9 cellular contexts compared by ENCODE assay signal in genomic region chr17:76408037-76408849, GRCh38. TPM values are rescaled to one million over a fixed set of nuclear protein-coding genes. Genes with fewer than 3 reads are reported as not detected.
A peak's percentile ranks its signal among the peaks of the same experiment; 100 is the strongest.
DNase-seq lines count a peak whose midpoint lies in the region; ATAC-seq and TF ChIP-seq lines count a peak whose summit lies in the region.
"Had no signal": no experiment of that assay in that cellular context is flagged by ENCODE, and none has a peak within 500 bp of the region (broad histone marks: within the 10 kb centered on the region; RNA-seq: fewer than 3 reads in every experiment).

No MANE protein-coding gene starts in this region.

- no peak overlapping the region for H3K27ac ChIP-seq in left lung

- no peaks in the 10 kb centered on the region for H3K9me3 ChIP-seq in left lung

- H3K4me1 ChIP-seq in left lung: peaks cover 0 to 12% of the 10 kb centered on the region in 2 donors

- intact Hi-C loops in left lung (cut with DNase I): no loop called here

- no peaks in the 10 kb centered on the region for H3K9me3 Mint-ChIP-seq in brain

- peaks cover 36% of the 10 kb centered on the region for H3K36me3 Mint-ChIP-seq in brain

- peak overlapping the region; percentile 18 to 80 (median 38) for H3K27ac Mint-ChIP-seq in brain

- no peak overlapping the region for H3K4me3 ChIP-seq in left lung

- peak; percentile 44 for DNase-seq in NK-92 treated with Interleukin-12 subunit alpha and Interleukin-12 subunit beta, amount 100 ng/mL, for 24 hours (lab: John Stamatoyannopoulos, UW)
- no peak for DNase-seq in NK-92 (lab: John Stamatoyannopoulos, UW; ENCODE audit: unreplicated experiment)
- DNase-seq in NCI-H2029 (lab: John Stamatoyannopoulos, UW): peak; percentile 42
- DNase-seq in UCSD-AML1 (lab: John Stamatoyannopoulos, UW; ENCODE audit: unreplicated experiment): peak; percentile 71
- DNase-seq in left lung: peak; percentile 66 to 89
- peak; percentile 39 to 54 for DNase-seq in stimulated activated CD8-positive, alpha-beta memory T cell treated with anti-CD3 and anti-CD28 coated beads, Interleukin-2, amount 100 ng/mL, for 1 hour (ENCODE audit: low read depth in 2 of 2)

- TF ChIP-seq CTCF in brain (conservative IDR thresholded peaks at IDR 0.05) (peak; percentile 72 to 84), left lung (IDR thresholded peaks at IDR 0.05) (peak; percentile 65 to 80)

- no peaks in the 10 kb centered on the region for H3K27me3 Mint-ChIP-seq in brain

- ATAC-seq in left lung: peak; percentile 80
- ATAC-seq in HG02981 (IDR thresholded peaks at IDR 0.05; ENCODE audit: unreplicated experiment): no peak

- no peaks in the 10 kb centered on the region for H3K27me3 ChIP-seq in left lung

- peaks cover 0 to 27% of the 10 kb centered on the region in 2 donors for H3K36me3 ChIP-seq in left lung

- H3K4me1 Mint-ChIP-seq in brain: peaks cover 27% of the 10 kb centered on the region

- H3K4me3 Mint-ChIP-seq in brain: no peak overlapping the region

RNA-seq across cellular contexts. Expression of gene SPHK1, which starts 23.8 kb away (rescaled TPM):
- 1.6 TPM for polyA plus RNA-seq in brain (ENCODE audit: insufficient read depth, low read depth, low replicate concordance)
- total RNA-seq in left lung: 10 to 100 TPM in 1 of 2 donors, 1 to 10 TPM in 1; 6.3 to 35.1 TPM

RNA-seq across cellular contexts. Expression of gene UBE2O, which starts 44.7 kb away (rescaled TPM):
- polyA plus RNA-seq in brain (ENCODE audit: insufficient read depth, low read depth, low replicate concordance): 36.9 TPM
- total RNA-seq in left lung: 10 to 100 TPM; 20.1 to 23.2 TPM

RNA-seq across cellular contexts. Expression of gene PRPSAP1, which starts 54.5 kb away (rescaled TPM):
- 59.4 TPM for polyA plus RNA-seq in brain (ENCODE audit: insufficient read depth, low read depth, low replicate concordance)
- total RNA-seq in left lung: 10 to 100 TPM; 51.2 to 52.8 TPM

RNA-seq across cellular contexts. Expression of gene AANAT, which starts 59.2 kb away (rescaled TPM):
- polyA plus RNA-seq in brain (ENCODE audit: insufficient read depth, low read depth, low replicate concordance): not detected
- not detected for total RNA-seq in left lung
- total RNA-seq: glomerular endothelial cell had no signal
